1 cellular context compared by ENCODE assay signal in the genomic region with DNA sequence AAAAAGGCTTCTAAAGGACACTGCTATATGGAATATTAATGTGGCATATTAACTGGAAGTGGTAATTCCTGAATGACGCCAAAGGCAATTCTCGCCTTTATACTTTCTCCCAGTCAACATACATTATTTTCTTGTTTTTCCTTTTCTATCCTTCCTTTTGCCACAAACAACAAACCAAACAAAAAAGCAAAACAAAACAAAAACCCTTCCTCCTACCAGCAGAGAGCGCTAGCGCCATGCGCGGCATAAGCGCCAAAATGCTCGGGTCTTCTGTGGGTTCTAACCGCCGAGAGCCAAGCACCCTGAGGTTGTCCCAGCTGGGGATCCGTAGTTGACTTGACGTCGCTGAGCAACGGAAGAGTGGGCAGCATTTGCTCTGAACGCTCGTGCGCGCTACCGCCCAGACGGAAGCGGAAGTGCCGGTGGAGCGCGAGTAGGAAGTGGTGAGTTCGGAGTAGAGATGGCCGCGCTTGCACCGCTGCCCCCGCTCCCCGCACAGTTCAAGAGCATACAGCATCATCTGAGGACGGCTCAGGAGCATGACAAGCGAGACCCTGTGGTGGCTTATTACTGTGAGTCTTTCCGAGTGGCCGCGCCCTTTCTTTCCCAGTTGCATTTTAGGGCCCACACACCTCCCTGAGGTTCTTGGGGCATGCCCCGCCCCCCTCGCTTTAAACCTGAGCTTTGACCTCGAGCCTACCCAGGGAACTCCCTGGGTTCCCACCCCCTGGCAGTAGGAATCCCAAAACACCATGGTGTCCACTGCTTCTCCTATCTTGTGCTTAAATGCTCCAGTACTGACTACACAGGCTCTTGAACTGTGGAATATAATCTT.
TF ChIP-seq lines count a peak whose summit lies in the region.

NMBR (minus strand) TSS at position 295 of the 835 bp plus-strand sequence. CDS start 58,464 bp downstream, outside the sequence.
VTA1 (plus strand) TSS at position 436 of the 835 bp plus-strand sequence; CDS start at position 461, 25 bp downstream.

TF ChIP-seq in H1, 55 proteins besides CTCF, POLR2A, EP300 and RAD21 (continues in another document):
- no peak; the same call in 1 of the 2 replicates for TF ChIP-seq CHD2 (IDR thresholded peaks at IDR 0.05; ENCODE audit: low read length)
- no peak for TF ChIP-seq NANOG (IDR thresholded peaks at IDR 0.05; ENCODE audit: insufficient read depth, low read depth, low read length, poor library complexity, severe bottlenecking)
- TF ChIP-seq, protein P1, sequence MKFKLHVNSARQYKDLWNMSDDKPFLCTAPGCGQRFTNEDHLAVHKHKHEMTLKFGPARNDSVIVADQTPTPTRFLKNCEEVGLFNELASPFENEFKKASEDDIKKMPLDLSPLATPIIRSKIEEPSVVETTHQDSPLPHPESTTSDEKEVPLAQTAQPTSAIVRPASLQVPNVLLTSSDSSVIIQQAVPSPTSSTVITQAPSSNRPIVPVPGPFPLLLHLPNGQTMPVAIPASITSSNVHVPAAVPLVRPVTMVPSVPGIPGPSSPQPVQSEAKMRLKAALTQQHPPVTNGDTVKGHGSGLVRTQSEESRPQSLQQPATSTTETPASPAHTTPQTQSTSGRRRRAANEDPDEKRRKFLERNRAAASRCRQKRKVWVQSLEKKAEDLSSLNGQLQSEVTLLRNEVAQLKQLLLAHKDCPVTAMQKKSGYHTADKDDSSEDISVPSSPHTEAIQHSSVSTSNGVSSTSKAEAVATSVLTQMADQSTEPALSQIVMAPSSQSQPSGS (IDR thresholded peaks at IDR 0.05; ENCODE audit: low read length): no peak; the same call in 1 of the 2 replicates
- TF ChIP-seq TAF7 (optimal IDR thresholded peaks at IDR 0.05; ENCODE audit: borderline replicate concordance, low read depth, low read length): peak; percentile 7
- TF ChIP-seq YY1 (IDR thresholded peaks at IDR 0.05; ENCODE audit: low read depth, low read length): peak; percentile 84; the same call in 1 of the 2 replicates
- TF ChIP-seq SRF (IDR thresholded peaks at IDR 0.05; ENCODE audit: low read depth, low read length): no peak
- no peak for TF ChIP-seq RNF2 (IDR thresholded peaks at IDR 0.05; ENCODE audit: borderline replicate concordance, low read depth, low read length, missing control alignments, poor library complexity, severe bottlenecking)
- TF ChIP-seq POU5F1 (IDR thresholded peaks at IDR 0.05; ENCODE audit: low read depth, low read length): no peak
- TF ChIP-seq ASH2L (IDR thresholded peaks at IDR 0.05; ENCODE audit: low read length): peak; percentile 92
- TF ChIP-seq FOSL1 (IDR thresholded peaks at IDR 0.05; ENCODE audit: insufficient read depth, low read depth, low read length): no peak
- peak; percentile 81 for TF ChIP-seq PHF8 (conservative IDR thresholded peaks at IDR 0.05; ENCODE audit: low read depth, low read length)
- no peak for TF ChIP-seq CHD1 (IDR thresholded peaks at IDR 0.05; ENCODE audit: low read depth, low read length)
- peak; percentile 63 for TF ChIP-seq KDM4A (IDR thresholded peaks at IDR 0.05; ENCODE audit: low read depth, low read length, severe bottlenecking)
- peak; percentile 43; the same call in 1 of the 2 replicates for TF ChIP-seq TEAD4 (IDR thresholded peaks at IDR 0.05; ENCODE audit: low read depth, low read length)
- TF ChIP-seq, protein P2, sequence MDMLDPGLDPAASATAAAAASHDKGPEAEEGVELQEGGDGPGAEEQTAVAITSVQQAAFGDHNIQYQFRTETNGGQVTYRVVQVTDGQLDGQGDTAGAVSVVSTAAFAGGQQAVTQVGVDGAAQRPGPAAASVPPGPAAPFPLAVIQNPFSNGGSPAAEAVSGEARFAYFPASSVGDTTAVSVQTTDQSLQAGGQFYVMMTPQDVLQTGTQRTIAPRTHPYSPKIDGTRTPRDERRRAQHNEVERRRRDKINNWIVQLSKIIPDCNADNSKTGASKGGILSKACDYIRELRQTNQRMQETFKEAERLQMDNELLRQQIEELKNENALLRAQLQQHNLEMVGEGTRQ (IDR thresholded peaks at IDR 0.05; ENCODE audit: low read length): 0 out of 2 replicates have a peak, but pooled peaks have one; percentile 18
- TF ChIP-seq CTBP2 (IDR thresholded peaks at IDR 0.05; ENCODE audit: borderline replicate concordance, insufficient read depth, insufficient read length, low read length): peak; percentile 53
- TF ChIP-seq JUND (IDR thresholded peaks at IDR 0.05; ENCODE audit: low read length): peak; percentile 44; the same call in 1 of the 2 replicates
- TF ChIP-seq, protein P3, sequence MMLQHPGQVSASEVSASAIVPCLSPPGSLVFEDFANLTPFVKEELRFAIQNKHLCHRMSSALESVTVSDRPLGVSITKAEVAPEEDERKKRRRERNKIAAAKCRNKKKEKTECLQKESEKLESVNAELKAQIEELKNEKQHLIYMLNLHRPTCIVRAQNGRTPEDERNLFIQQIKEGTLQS (IDR thresholded peaks at IDR 0.05; ENCODE audit: insufficient read depth, low read depth, low read length): no peak
- peak; percentile 81; the same call in 1 of the 2 replicates for TF ChIP-seq EGR1 (IDR thresholded peaks at IDR 0.05; ENCODE audit: borderline replicate concordance, low read depth, low read length)
- TF ChIP-seq SP1 (IDR thresholded peaks at IDR 0.05; ENCODE audit: low read depth, low read length): no peak
- no peak; the same call in none of the 2 replicates for TF ChIP-seq RBBP5 (IDR thresholded peaks at IDR 0.05; ENCODE audit: borderline replicate concordance, low read depth, low read length)
- TF ChIP-seq BCL11A (IDR thresholded peaks at IDR 0.05; ENCODE audit: low read depth in 2 of 2, low read length in 2 of 2): no peak
- TF ChIP-seq RXRA (IDR thresholded peaks at IDR 0.05; ENCODE audit: insufficient read depth, low read depth, low read length): no peak
- peak; percentile 90 for TF ChIP-seq POLR2AphosphoS5 (IDR thresholded peaks at IDR 0.05; ENCODE audit: low read depth, low read length)
- peak; percentile 91 for TF ChIP-seq MAX (IDR thresholded peaks at IDR 0.05)
- no peak for TF ChIP-seq JUN (IDR thresholded peaks at IDR 0.05; ENCODE audit: low read depth, low read length)
- peak; percentile 44 for TF ChIP-seq SAP30 (IDR thresholded peaks at IDR 0.05; ENCODE audit: insufficient read depth, insufficient replicate concordance, low read length)
- no peak for TF ChIP-seq SP2 (IDR thresholded peaks at IDR 0.05; ENCODE audit: low read length)
- peak; percentile 50; the same call in 1 of the 2 replicates for TF ChIP-seq TBP (IDR thresholded peaks at IDR 0.05; ENCODE audit: low read depth, low read length)
- TF ChIP-seq MAFK (IDR thresholded peaks at IDR 0.05; ENCODE audit: low read depth, low read length): no peak
- TF ChIP-seq GTF2F1 (IDR thresholded peaks at IDR 0.05; ENCODE audit: borderline replicate concordance, low read depth, low read length): no peak
- peak; percentile 91 to 96 for TF ChIP-seq SIN3A (conservative IDR thresholded peaks at IDR 0.05 in 1 of 2, IDR thresholded peaks at IDR 0.05 in 1 of 2; ENCODE audit: low read depth in 1 of 2, low read length in 2 of 2)
- no peak for TF ChIP-seq CBX5 (IDR thresholded peaks at IDR 0.05; ENCODE audit: low read depth, low read length)
- peak; percentile 67 for TF ChIP-seq CEBPB (IDR thresholded peaks at IDR 0.05; ENCODE audit: low read depth, low read length)
- no peak for TF ChIP-seq SIRT6 (IDR thresholded peaks at IDR 0.05; ENCODE audit: low read length)
- no peak for TF ChIP-seq BRCA1 (IDR thresholded peaks at IDR 0.05; ENCODE audit: low read depth, low read length)
- peak; percentile 86 for TF ChIP-seq CREB1 (IDR thresholded peaks at IDR 0.05)
- no peak for TF ChIP-seq HDAC6 (IDR thresholded peaks at IDR 0.05; ENCODE audit: low read depth, low read length)
- no peak for TF ChIP-seq NRF1 (IDR thresholded peaks at IDR 0.05; ENCODE audit: low read depth, low read length)
- no peak; a peak in 2 of 4 replicates for TF ChIP-seq HDAC2 (IDR thresholded peaks at IDR 0.05; ENCODE audit: borderline replicate concordance in 1 of 2, low read depth in 2 of 2, low read length in 2 of 2)
- TF ChIP-seq TAF1 (IDR thresholded peaks at IDR 0.05; ENCODE audit: low read depth, low read length): peak; percentile 83
- TF ChIP-seq BACH1 (IDR thresholded peaks at IDR 0.05; ENCODE audit: low read length): peak; percentile 57
- no peak for TF ChIP-seq CBX8 (IDR thresholded peaks at IDR 0.05; ENCODE audit: borderline replicate concordance, low read depth, low read length)
- TF ChIP-seq ZNF274 (IDR thresholded peaks at IDR 0.05; ENCODE audit: borderline replicate concordance, extremely low read depth, low read length): no peak
- no peak for TF ChIP-seq SP4 (IDR thresholded peaks at IDR 0.05; ENCODE audit: low read length)
- peak; percentile 90 for TF ChIP-seq GABPA (IDR thresholded peaks at IDR 0.05; ENCODE audit: borderline replicate concordance, insufficient read depth, low read length)
- TF ChIP-seq RFX5 (IDR thresholded peaks at IDR 0.05; ENCODE audit: borderline replicate concordance, low read depth, low read length): no peak
- peak; percentile 44 for TF ChIP-seq CHD7 (IDR thresholded peaks at IDR 0.05; ENCODE audit: insufficient replicate concordance, low read length)
- no peak for TF ChIP-seq EZH2 (IDR thresholded peaks at IDR 0.05; ENCODE audit: low read depth, low read length, severe bottlenecking)
- no peak for TF ChIP-seq SIX5 (IDR thresholded peaks at IDR 0.05; ENCODE audit: low read depth, low read length)
- TF ChIP-seq TCF12 (IDR thresholded peaks at IDR 0.05; ENCODE audit: low read depth, low read length): 0 out of 2 replicates have a peak, but pooled peaks have one; percentile 43
- TF ChIP-seq E2F6 (IDR thresholded peaks at IDR 0.05): peak; percentile 76
